Comparison of ENCODE assay signal across 35 cellular contexts in genomic region chr20:31644701-31645100, GRCh38. TPM values are rescaled to one million over a fixed set of nuclear protein-coding genes. Genes with fewer than 3 reads are reported as not detected.
A peak's percentile ranks its signal among the peaks of the same experiment; 100 is the strongest.
DNase-seq lines count a peak whose midpoint lies in the region; ATAC-seq and TF ChIP-seq lines count a peak whose summit lies in the region.
"Had no signal": no experiment of that assay in that cellular context is flagged by ENCODE, and none has a peak within 500 bp of the region (broad histone marks: within the 10 kb centered on the region; RNA-seq: fewer than 3 reads in every experiment).

No MANE protein-coding gene starts in this region.

- H3K27me3 Mint-ChIP-seq in CD8-positive, alpha-beta T cell (ENCODE audit: low read depth) = peaks cover 5% of the 10 kb centered on the region
- H3K27me3 Mint-ChIP-seq: activated CD4-positive, alpha-beta memory T cell treated with anti-CD3 and anti-CD28 coated beads for 36 hours had no signal

- peaks cover 12% of the 10 kb centered on the region for H3K4me1 Mint-ChIP-seq in CD8-positive, alpha-beta T cell (ENCODE audit: low read depth)
- H3K4me1 Mint-ChIP-seq: nephron had no signal

- peak; percentile 15 for DNase-seq in NCI-H2227 (lab: John Stamatoyannopoulos, UW; ENCODE audit: unreplicated experiment)
- no peak for DNase-seq in NCI-H2227 treated with DMSO at 0.1 percent for 48 hours (lab: John Stamatoyannopoulos, UW)
- peak; percentile 56 for DNase-seq in H7
- DNase-seq in NCI-H82 (lab: John Stamatoyannopoulos, UW) = peak; percentile 83
- peak; percentile 62 for DNase-seq in myocyte (ENCODE audit: low read depth)
- no peak for DNase-seq in CD8-positive, alpha-beta T cell
- no peak for DNase-seq in KG1 (lab: John Stamatoyannopoulos, UW)
- DNase-seq in cerebellum (ENCODE audit: low spot score) = no peak
- DNase-seq: activated CD4-positive, alpha-beta memory T cell treated with anti-CD3 and anti-CD28 coated beads for 36 hours; activated CD4-positive, alpha-beta T cell treated with anti-CD3 and anti-CD28 coated beads for 1 hour; activated T-cell treated with anti-CD3 and anti-CD28 coated beads, Interleukin-2, amount 50 U/mL, for 72 hours; AML-193; CD4-positive, CD25-positive, alpha-beta regulatory T cell; effector memory CD4-positive, alpha-beta T cell; KBM-7; MG63; NCI-H1105 treated with DMSO at 0.1 percent for 48 hours; NCI-H526 treated with DMSO at 0.1 percent for 48 hours; OCI-M1; SK-N-SH; small intestine; stimulated activated naive B cell treated with anti-CD40 and anti-IgM and Interleukin-4, amounts not matched to agents 10 μg/mL and 1 μg/mL and 100 μg/mL, for 72 hours; substantia nigra; upper lobe of left lung had no signal

- POLR2A ChIA-PET in CD8-positive, alpha-beta T cell (lab: Charles Lee) = no interaction called here

- H3K36me3 Mint-ChIP-seq in CD8-positive, alpha-beta T cell = no peaks in the 10 kb centered on the region
- H3K36me3 Mint-ChIP-seq: activated CD4-positive, alpha-beta memory T cell treated with anti-CD3 and anti-CD28 coated beads for 36 hours; CD4-positive, CD25-positive, alpha-beta regulatory T cell; stimulated activated naive B cell treated with anti-CD40 and anti-IgM and Interleukin-4, amounts not matched to agents 10 μg/mL and 1 μg/mL and 100 μg/mL, for 72 hours had no signal

- peaks cover 6% of the 10 kb centered on the region for H3K4me1 ChIP-seq in CD8-positive, alpha-beta T cell (ENCODE audit: insufficient read depth, low read length)
- H3K4me1 ChIP-seq: ascending aorta, upper lobe of left lung had no signal

- no peaks in the 10 kb centered on the region for H3K36me3 ChIP-seq in H7 (replicated peaks; ENCODE audit: control insufficient read depth, insufficient read depth, low read length)
- H3K36me3 ChIP-seq in CD8-positive, alpha-beta T cell (ENCODE audit: insufficient read depth, low read length) = no peaks in the 10 kb centered on the region
- H3K36me3 ChIP-seq: ascending aorta, cardiac muscle cell, MG63, upper lobe of left lung had no signal

- no peak overlapping the region for H3K4me3 ChIP-seq in H7 (ENCODE audit: insufficient read depth, low read depth, low read length)
- H3K4me3 ChIP-seq in CD8-positive, alpha-beta T cell (ENCODE audit: low read depth, low read length) = no peak overlapping the region
- H3K4me3 ChIP-seq: ascending aorta, cardiac muscle cell, coronary artery, hepatocyte, MG63, upper lobe of left lung had no signal

- no peak overlapping the region for H3K4me3 Mint-ChIP-seq in CD8-positive, alpha-beta T cell
- H3K4me3 Mint-ChIP-seq: activated CD4-positive, alpha-beta memory T cell treated with anti-CD3 and anti-CD28 coated beads for 36 hours; activated T-cell treated with anti-CD3 and anti-CD28 coated beads, Interleukin-2, amount 50 U/mL, for 72 hours; CD4-positive, CD25-positive, alpha-beta regulatory T cell; nephron; stimulated activated naive B cell treated with anti-CD40 and anti-IgM and Interleukin-4, amounts not matched to agents 10 μg/mL and 1 μg/mL and 100 μg/mL, for 72 hours had no signal

- no peak overlapping the region for H3K27ac Mint-ChIP-seq in CD8-positive, alpha-beta T cell
- H3K27ac Mint-ChIP-seq: activated CD4-positive, alpha-beta memory T cell treated with anti-CD3 and anti-CD28 coated beads for 36 hours; activated T-cell treated with anti-CD3 and anti-CD28 coated beads, Interleukin-2, amount 50 U/mL, for 72 hours; CD4-positive, CD25-positive, alpha-beta regulatory T cell; nephron; stimulated activated naive B cell treated with anti-CD40 and anti-IgM and Interleukin-4, amounts not matched to agents 10 μg/mL and 1 μg/mL and 100 μg/mL, for 72 hours had no signal

- no peaks in the 10 kb centered on the region for H3K9me3 ChIP-seq in CD8-positive, alpha-beta T cell (ENCODE audit: low read length)
- H3K9me3 ChIP-seq: ascending aorta, MG63, SK-N-SH, upper lobe of left lung had no signal

- H3K27ac ChIP-seq in CD8-positive, alpha-beta T cell (ENCODE audit: low read depth, low read length) = no peak overlapping the region
- H3K27ac ChIP-seq: ascending aorta, cardiac muscle cell, coronary artery, epithelial cell of prostate, hepatocyte, upper lobe of left lung had no signal

- CTCF ChIA-PET in CD8-positive, alpha-beta T cell (lab: Charles Lee) = interaction anchor here (1.4 to 2.0 kb wide), 2 partner anchors 32 to 79 kb away, joined by 4 read pairs; no protein-coding TSS in a partner anchor

- H3K9me3 Mint-ChIP-seq in CD8-positive, alpha-beta T cell = no peaks in the 10 kb centered on the region
- H3K9me3 Mint-ChIP-seq: activated CD4-positive, alpha-beta memory T cell treated with anti-CD3 and anti-CD28 coated beads for 36 hours; activated T-cell treated with anti-CD3 and anti-CD28 coated beads, Interleukin-2, amount 50 U/mL, for 72 hours; CD4-positive, CD25-positive, alpha-beta regulatory T cell; nephron; stimulated activated naive B cell treated with anti-CD40 and anti-IgM and Interleukin-4, amounts not matched to agents 10 μg/mL and 1 μg/mL and 100 μg/mL, for 72 hours had no signal

- TF ChIP-seq CTCF in CD8-positive, alpha-beta T cell (IDR thresholded peaks at IDR 0.05) = no peak

- H3K27me3 ChIP-seq in H7 (ENCODE audit: control insufficient read depth, insufficient read depth, low read length) = no peaks in the 10 kb centered on the region
- no peaks in the 10 kb centered on the region for H3K27me3 ChIP-seq in CD8-positive, alpha-beta T cell (ENCODE audit: insufficient read depth, low read length)
- H3K27me3 ChIP-seq: ascending aorta, cardiac muscle cell, hepatocyte, MG63, upper lobe of left lung had no signal

- no peak for ATAC-seq in CD8-positive, alpha-beta T cell
- ATAC-seq: activated T-cell treated with anti-CD3 and anti-CD28 coated beads, Interleukin-2, amount 50 U/mL, for 72 hours; stimulated activated naive B cell treated with anti-CD40 and anti-IgM and Interleukin-4, amounts not matched to agents 10 μg/mL and 1 μg/mL and 100 μg/mL, for 72 hours had no signal

- intact Hi-C loops in CD8-positive, alpha-beta T cell (cut with DNase I, micrococcal nuclease) = no loop called here

RNA-seq across cellular contexts. Expression of gene COX4I2, which starts 7.0 kb away (rescaled TPM):
- 0.21 TPM in 1 of 2 replicates, not detected in the other for total RNA-seq in H7 (2014; rRNA removed; shearing (Covaris generic))
- total RNA-seq in myocyte (not detected in 2 replicates), cerebellum (not detected)
- polyA plus RNA-seq in myocyte (2012) = not detected
- not detected for total RNA-seq in CD8-positive, alpha-beta T cell
- total RNA-seq: activated CD4-positive, alpha-beta memory T cell treated with anti-CD3 and anti-CD28 coated beads for 36 hours; activated T-cell treated with anti-CD3 and anti-CD28 coated beads, Interleukin-2, amount 50 U/mL, for 72 hours; cardiac muscle cell; CD4-positive, CD25-positive, alpha-beta regulatory T cell; Daoy; H1; lung microvascular endothelial cell; osteocyte; T-helper 1 cell treated with Interleukin-12 subunit alpha and Interleukin-12 subunit beta and Interleukin-4 antibody, amounts not matched to agents 30 ng/mL and 1 ng/mL, for 36 hours had no signal
- polyA plus RNA-seq: CD4-positive, CD25-positive, alpha-beta regulatory T cell had no signal

RNA-seq across cellular contexts. Expression of gene ID1, which starts 39.6 kb away (rescaled TPM):
- total RNA-seq in H7 (2014; rRNA removed; shearing (Covaris generic)) = 424 and 491 TPM in 2 replicates
- 6.7 and 8.9 TPM in 2 replicates for total RNA-seq in myocyte
- polyA plus RNA-seq in myocyte (2012) = 11.5 TPM
- 10 to 100 TPM in 1 of 2 experiments, 1 to 10 TPM in 1; 8.1 to 11.0 TPM for total RNA-seq in CD8-positive, alpha-beta T cell
- total RNA-seq in cerebellum = 73.1 TPM

Comparison
In these comparisons a context has a peak if more than half of its experiments do, and no peak if none do; other contexts are left out.
1. DNase-seq: peak in NCI-H2227 (single experiment), H7 (single experiment), NCI-H82 (single experiment) and myocyte (single experiment); none in NCI-H2227 treated with DMSO at 0.1 percent for 48 hours (single experiment), CD8-positive, alpha-beta T cell (0 of 7), KG1 (single experiment) and cerebellum (single experiment).